Comparison of ENCODE assay signal across 8 cellular contexts in genomic region chr16:87344931-87345631, GRCh38. TPM values are rescaled to one million over a fixed set of nuclear protein-coding genes. Genes with fewer than 3 reads are reported as not detected.
DNase-seq lines count a peak whose midpoint lies in the region; ATAC-seq, FAIRE-seq and TF ChIP-seq lines count a peak whose summit lies in the region.

No MANE protein-coding gene starts in this region.

- H3K27me3 ChIP-seq in astrocyte (ENCODE audit: insufficient read depth, low read length) (no peaks in the 10 kb centered on the region), ascending aorta (no peaks in the 10 kb centered on the region)

- H3K9me3 ChIP-seq in astrocyte (ENCODE audit: insufficient read depth, low read depth, low read length) (no peaks in the 10 kb centered on the region), ascending aorta (no peaks in the 10 kb centered on the region)

- TF ChIP-seq CTCF in astrocyte (IDR thresholded peaks at IDR 0.05; ENCODE audit: insufficient read depth, low read depth, low read length) = no peak
- TF ChIP-seq CTCF in ascending aorta (IDR thresholded peaks at IDR 0.05) = no peak

- intact Hi-C loops in ascending aorta (cut with DNase I) = no loop called here

- no peak overlapping the region for H3K4me3 Mint-ChIP-seq in astrocyte (ENCODE audit: unreplicated experiment)
- peak overlapping the region; percentile 60 for H3K4me3 Mint-ChIP-seq in natural killer cell treated with Interleukin-12 subunit alpha and Interleukin-12 subunit beta and Interleukin-15 and Interleukin-18, amount 100 ng/mL, for 72 hours

- no peak overlapping the region for H3K4me3 ChIP-seq in astrocyte (ENCODE audit: insufficient read depth, low read depth, low read length)
- H3K4me3 ChIP-seq in ascending aorta = no peak overlapping the region

- peaks cover 27% of the 10 kb centered on the region for H3K79me2 ChIP-seq in astrocyte (ENCODE audit: insufficient read depth, low read length)

- DNase-seq in activated CD8-positive, alpha-beta memory T cell treated with anti-CD3 and anti-CD28 coated beads for 1 hour (ENCODE audit: extremely low read depth in 1 of 2, low read depth in 1 of 2) = peak; percentile 18 to 24
- no peak for DNase-seq in activated CD8-positive, alpha-beta memory T cell treated with anti-CD3 and anti-CD28 coated beads, Interleukin-2, amount 50 U/mL, for 48 hours
- DNase-seq in astrocyte (ENCODE audit: low read depth) = no peak
- peak; percentile 66 for DNase-seq in natural killer cell treated with Interleukin-12 subunit alpha and Interleukin-12 subunit beta and Interleukin-15 and Interleukin-18, amount 100 ng/mL, for 72 hours (ENCODE audit: low spot score)
- no peak for DNase-seq in ascending aorta (ENCODE audit: low spot score in 2 of 2)
- DNase-seq in GDM1 (lab: John Stamatoyannopoulos, UW) = no peak
- DNase-seq in nucleus accumbens (lab: John Stamatoyannopoulos, UW) = no peak

- H3K36me3 ChIP-seq in astrocyte (ENCODE audit: insufficient read depth, low read length) (peaks cover 4% of the 10 kb centered on the region), ascending aorta (peaks cover 27 to 55% of the 10 kb centered on the region in 2 donors)

- H3K4me1 ChIP-seq in astrocyte (ENCODE audit: insufficient read depth, low read length) = peaks cover 13% of the 10 kb centered on the region
- no peaks in the 10 kb centered on the region for H3K4me1 ChIP-seq in ascending aorta

- H4K20me1 ChIP-seq in astrocyte (ENCODE audit: insufficient read depth, low read length) = peaks cover 58% of the 10 kb centered on the region

- H3K36me3 Mint-ChIP-seq in astrocyte (ENCODE audit: low read depth, unreplicated experiment) = peaks cover 26% of the 10 kb centered on the region
- peaks cover 4% of the 10 kb centered on the region for H3K36me3 Mint-ChIP-seq in natural killer cell treated with Interleukin-12 subunit alpha and Interleukin-12 subunit beta and Interleukin-15 and Interleukin-18, amount 100 ng/mL, for 72 hours

- H3K4me2 ChIP-seq in astrocyte (ENCODE audit: low read length) = peak overlapping the region; percentile 45

- H3K27ac Mint-ChIP-seq in astrocyte (ENCODE audit: unreplicated experiment) = no peak overlapping the region
- H3K27ac Mint-ChIP-seq in natural killer cell treated with Interleukin-12 subunit alpha and Interleukin-12 subunit beta and Interleukin-15 and Interleukin-18, amount 100 ng/mL, for 72 hours = peak overlapping the region; percentile 70 to 87

- peak; percentile 51 to 82 for ATAC-seq in natural killer cell treated with Interleukin-12 subunit alpha and Interleukin-12 subunit beta and Interleukin-15 and Interleukin-18, amount 100 ng/mL, for 72 hours
- ATAC-seq in GM18867 (IDR thresholded peaks at IDR 0.05; ENCODE audit: unreplicated experiment) = no peak

- peak overlapping the region; percentile 31 for H3K9ac ChIP-seq in astrocyte (ENCODE audit: low read length)

- H3K27me3 Mint-ChIP-seq in astrocyte (ENCODE audit: low read depth, unreplicated experiment) = no peaks in the 10 kb centered on the region
- H3K27me3 Mint-ChIP-seq in natural killer cell treated with Interleukin-12 subunit alpha and Interleukin-12 subunit beta and Interleukin-15 and Interleukin-18, amount 100 ng/mL, for 72 hours = no peaks in the 10 kb centered on the region

- H3K9me3 Mint-ChIP-seq in astrocyte (ENCODE audit: unreplicated experiment) = no peaks in the 10 kb centered on the region
- H3K9me3 Mint-ChIP-seq in natural killer cell treated with Interleukin-12 subunit alpha and Interleukin-12 subunit beta and Interleukin-15 and Interleukin-18, amount 100 ng/mL, for 72 hours = no peaks in the 10 kb centered on the region

- H3K4me1 Mint-ChIP-seq in astrocyte (ENCODE audit: low read depth, unreplicated experiment) = peaks cover 13% of the 10 kb centered on the region
- peaks cover 12 to 13% of the 10 kb centered on the region in 2 donors for H3K4me1 Mint-ChIP-seq in natural killer cell treated with Interleukin-12 subunit alpha and Interleukin-12 subunit beta and Interleukin-15 and Interleukin-18, amount 100 ng/mL, for 72 hours (ENCODE audit: low read depth in 2 of 2)

- no peak overlapping the region for H3K27ac ChIP-seq in astrocyte (ENCODE audit: low read depth, low read length)
- peak overlapping the region in 1 of 2 donors; percentile 27 for H3K27ac ChIP-seq in ascending aorta

- H2AFZ ChIP-seq in astrocyte (ENCODE audit: low read depth, low read length) = no peak overlapping the region

- FAIRE-seq in astrocyte (lab: Jason Lieb, UNC) = no peak

RNA-seq across cellular contexts. Expression of gene C16orf95, which starts 27.9 kb away (rescaled TPM):
- total RNA-seq in astrocyte (3.3 and 3.6 TPM in 2 replicates), ascending aorta (not detected)
- 1 to 10 TPM; 4.6 to 7.0 TPM for total RNA-seq in natural killer cell treated with Interleukin-12 subunit alpha and Interleukin-12 subunit beta and Interleukin-15 and Interleukin-18, amount 100 ng/mL, for 72 hours

RNA-seq across cellular contexts. Expression of gene FBXO31, which starts 38.5 kb away (rescaled TPM):
- total RNA-seq in astrocyte = 33.4 and 34.9 TPM in 2 replicates
- 10 to 100 TPM; 30.5 to 36.9 TPM for total RNA-seq in natural killer cell treated with Interleukin-12 subunit alpha and Interleukin-12 subunit beta and Interleukin-15 and Interleukin-18, amount 100 ng/mL, for 72 hours
- total RNA-seq in ascending aorta = 224 TPM

RNA-seq across cellular contexts. Expression of gene MAP1LC3B, which starts 47.1 kb away (rescaled TPM):
- total RNA-seq in astrocyte (206 and 221 TPM in 2 replicates), ascending aorta (37.0 TPM)
- 10 to 100 TPM; 41.0 to 84.2 TPM for total RNA-seq in natural killer cell treated with Interleukin-12 subunit alpha and Interleukin-12 subunit beta and Interleukin-15 and Interleukin-18, amount 100 ng/mL, for 72 hours

Comparison
In these comparisons a context has a peak if more than half of its experiments do, and no peak if none do; other contexts are left out.
1. DNase-seq: peak in activated CD8-positive, alpha-beta memory T cell treated with anti-CD3 and anti-CD28 coated beads for 1 hour (2 of 2) and natural killer cell treated with Interleukin-12 subunit alpha and Interleukin-12 subunit beta and Interleukin-15 and Interleukin-18, amount 100 ng/mL, for 72 hours (single experiment); none in activated CD8-positive, alpha-beta memory T cell treated with anti-CD3 and anti-CD28 coated beads, Interleukin-2, amount 50 U/mL, for 48 hours (single experiment), astrocyte (single experiment), ascending aorta (0 of 2), GDM1 (single experiment) and nucleus accumbens (0 of 56).